ENCODE assay signal across 8 cellular contexts in the genomic region with DNA sequence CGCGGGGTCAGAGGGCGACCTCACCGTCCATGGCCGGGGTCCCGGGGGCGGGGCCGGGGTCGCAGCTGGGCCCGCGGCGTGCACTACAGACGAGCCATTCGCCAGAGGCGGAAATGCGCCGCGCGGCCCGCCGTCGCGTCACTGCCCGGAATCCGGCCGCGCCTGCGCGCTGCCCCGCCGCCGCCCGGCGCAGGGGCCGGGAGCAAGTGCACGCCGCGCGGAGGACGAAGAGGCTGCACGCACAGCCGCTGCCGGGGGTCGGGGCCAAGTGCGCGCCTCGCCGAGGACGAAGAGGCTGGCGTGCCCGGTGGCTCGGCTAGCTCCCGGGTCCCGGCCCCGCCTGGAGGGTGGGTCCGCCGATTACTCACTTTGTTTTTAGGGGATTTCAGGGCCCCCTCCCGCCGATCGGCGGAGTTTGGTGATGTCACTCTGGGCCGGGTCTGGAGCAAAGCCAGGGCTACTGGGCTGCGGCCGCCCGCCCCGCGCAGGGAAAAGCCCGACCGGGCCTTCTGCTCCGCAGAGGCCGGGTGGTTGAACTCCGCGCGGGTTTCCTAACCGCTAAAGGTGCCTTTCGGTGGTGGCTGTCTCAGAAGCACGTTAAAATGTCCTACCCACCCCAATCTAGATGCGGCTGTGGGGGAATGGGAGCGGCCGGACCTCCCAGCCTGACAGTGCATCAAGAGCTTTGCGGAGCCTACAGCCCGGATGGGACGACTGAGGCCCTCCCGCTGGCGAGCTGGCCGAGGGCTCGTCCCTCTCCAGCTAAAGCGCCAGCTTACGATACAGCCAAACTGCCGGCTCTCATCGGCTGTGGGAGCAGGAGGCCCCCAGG. TPM values are rescaled to one million over a fixed set of nuclear protein-coding genes. Genes with fewer than 3 reads are reported as not detected.
DNase-seq lines count a peak whose midpoint lies in the region; ATAC-seq and TF ChIP-seq lines count a peak whose summit lies in the region.

A gene (minus strand): TSS at position 115 of the 832 bp plus-strand sequence. CDS start 84 bp downstream, at position 31.

- WGBS in lung, 2 donors = 0% methylated on average over 65 to 91 of the region's 91 CpGs

- POLR2A ChIA-PET in activated CD8-positive, alpha-beta T cell treated with anti-CD3 and anti-CD28 coated beads for 36 hours (lab: Charles Lee) = interaction anchor here (0.6 to 21.3 kb wide), 9 partner anchors 20 to 240 kb away, joined by 3 to 320 read pairs (median 4); a partner anchor contains a TSS

- intact Hi-C loops in CD14-positive monocyte (cut with micrococcal nuclease) = loop anchor here (1.0 to 5.0 kb wide), 2 partner anchors 10 to 36 kb away; no protein-coding TSS in a partner anchor
- intact Hi-C loops in activated CD8-positive, alpha-beta T cell treated with anti-CD3 and anti-CD28 coated beads for 36 hours (cut with micrococcal nuclease) = no loop called here

- peak within 1 kb of the TSS; percentile 86 to 91 for H3K4me3 Mint-ChIP-seq in CD14-positive monocyte
- peak within 1 kb of the TSS; percentile 83 for H3K4me3 Mint-ChIP-seq in activated CD8-positive, alpha-beta T cell treated with anti-CD3 and anti-CD28 coated beads for 36 hours

- H3K4me1 ChIP-seq in lung (ENCODE audit: control insufficient read depth in 2 of 2, insufficient read depth in 2 of 2, low read length in 2 of 2) = peaks cover 0 to 6% of the 10 kb centered on the region in 2 donors

- H3K4me1 Mint-ChIP-seq in CD14-positive monocyte = peaks cover 21% of the 10 kb centered on the region
- peaks cover 31% of the 10 kb centered on the region for H3K4me1 Mint-ChIP-seq in activated CD8-positive, alpha-beta T cell treated with anti-CD3 and anti-CD28 coated beads for 36 hours (ENCODE audit: low read depth)

- H3K27me3 Mint-ChIP-seq in CD14-positive monocyte (ENCODE audit: low read depth in 3 of 3) = peaks cover 0 to 2% (median 0%) of the 10 kb centered on the region in 3 donors
- no peaks in the 10 kb centered on the region for H3K27me3 Mint-ChIP-seq in activated CD8-positive, alpha-beta T cell treated with anti-CD3 and anti-CD28 coated beads for 36 hours

- H3K4me3 ChIP-seq in lung = peak within 1 kb of the TSS; percentile 79

- H3K36me3 Mint-ChIP-seq in CD14-positive monocyte = peaks cover 32 to 35% of the 10 kb centered on the region in 2 donors
- peaks cover 30% of the 10 kb centered on the region for H3K36me3 Mint-ChIP-seq in activated CD8-positive, alpha-beta T cell treated with anti-CD3 and anti-CD28 coated beads for 36 hours (ENCODE audit: low read depth)

- peak within 1 kb of the TSS; percentile 94 to 99 for H3K27ac ChIP-seq in lung (ENCODE audit: low read depth in 1 of 2, low read length in 1 of 2)

- CTCF ChIA-PET in activated CD8-positive, alpha-beta T cell treated with anti-CD3 and anti-CD28 coated beads for 36 hours (lab: Charles Lee) = interaction anchor here (0.7 to 2.3 kb wide), 8 partner anchors 11 to 297 kb away, joined by 3 to 11 read pairs (median 4); a partner anchor contains a TSS

- H3K9me3 Mint-ChIP-seq in CD14-positive monocyte = no peaks in the 10 kb centered on the region
- H3K9me3 Mint-ChIP-seq in activated CD8-positive, alpha-beta T cell treated with anti-CD3 and anti-CD28 coated beads for 36 hours = no peaks in the 10 kb centered on the region

- H3K27ac Mint-ChIP-seq in CD14-positive monocyte = peak within 1 kb of the TSS; percentile 90 to 98 (median 97)
- peak within 1 kb of the TSS; percentile 89 for H3K27ac Mint-ChIP-seq in activated CD8-positive, alpha-beta T cell treated with anti-CD3 and anti-CD28 coated beads for 36 hours

- peaks cover 4 to 34% of the 10 kb centered on the region in 2 donors for H3K36me3 ChIP-seq in lung (ENCODE audit: control insufficient read depth in 2 of 2, insufficient read depth in 2 of 2, low read length in 2 of 2)

- H3K9me3 ChIP-seq in lung (ENCODE audit: control insufficient read depth in 2 of 2, insufficient read depth in 1 of 2, low read length in 1 of 2) = no peaks in the 10 kb centered on the region

- no peak for TF ChIP-seq CTCF in CD14-positive monocyte (IDR thresholded peaks at IDR 0.05)
- no peak for TF ChIP-seq CTCF in activated CD8-positive, alpha-beta T cell treated with anti-CD3 and anti-CD28 coated beads for 36 hours (IDR thresholded peaks at IDR 0.05)
- TF ChIP-seq CTCF in lung (IDR thresholded peaks at IDR 0.05; ENCODE audit: control extremely low read depth, extremely low read depth) = no peak

- peak; percentile 82 for ATAC-seq in GM19324 (IDR thresholded peaks at IDR 0.05; ENCODE audit: low FRiP score, unreplicated experiment)
- peak; percentile 68 for ATAC-seq in HG03460 (IDR thresholded peaks at IDR 0.05; ENCODE audit: unreplicated experiment)
- peak; percentile 93 for ATAC-seq in activated CD8-positive, alpha-beta T cell treated with anti-CD3 and anti-CD28 coated beads for 36 hours
- peak; percentile 91 for ATAC-seq in lung (ENCODE audit: insufficient read depth, low FRiP score)

- no peaks in the 10 kb centered on the region for H3K27me3 ChIP-seq in lung (ENCODE audit: control insufficient read depth, insufficient read depth)

- DNase-seq in CD14-positive monocyte (ENCODE audit: low spot score) (peak; percentile 92), NCI-H82 (lab: John Stamatoyannopoulos, UW) (peak; percentile 85), ecto neural progenitor cell (ENCODE audit: low spot score) (peak; percentile 93), lung (ENCODE audit: low spot score) (peak; percentile 92)
- peak; percentile 95 for DNase-seq in activated CD8-positive, alpha-beta T cell treated with anti-CD3 and anti-CD28 coated beads for 36 hours
- DNase-seq in stimulated activated CD4-positive, alpha-beta T cell treated with anti-CD3 and anti-CD28 coated beads, TNF-alpha, amount 100 ng/mL, for 4 hours (ENCODE audit: low read depth in 3 of 3) = peak; percentile 78 to 82 (median 81)

RNA-seq across cellular contexts. Expression of the gene that starts here (rescaled TPM):
- 10 to 100 TPM; 21.3 to 30.9 TPM for polyA plus RNA-seq in CD14-positive monocyte
- 10 to 100 TPM; 65.6 to 72.5 TPM for total RNA-seq in activated CD8-positive, alpha-beta T cell treated with anti-CD3 and anti-CD28 coated beads for 36 hours
- total RNA-seq in lung = 10 to 100 TPM; 50.2 to 72.6 TPM
- 10 to 100 TPM; 34.8 to 65.8 TPM for polyA plus RNA-seq in lung

Comparison
In these comparisons a context has a peak if more than half of its experiments do, and no peak if none do; other contexts are left out.
1. Peak in every context shown above with its lines: DNase-seq, ATAC-seq, H3K4me3 ChIP-seq and H3K27ac ChIP-seq.